Comparison of ENCODE assay signal across 30 cellular contexts in genomic region chr6:145055567-145055966, GRCh38.
"Had no signal": no experiment of that assay in that cellular context is flagged by ENCODE, and none has a peak within 500 bp of the region (broad histone marks: within the 10 kb centered on the region; RNA-seq: fewer than 3 reads in every experiment).

No MANE protein-coding gene starts in this region.

- H3K4me3 ChIP-seq: adrenal gland, breast epithelium, K562, SJSA1 had no signal

- H3K4me1 ChIP-seq: adrenal gland, breast epithelium, SJSA1 had no signal

- H3K27me3 ChIP-seq: adrenal gland, breast epithelium, SJSA1 had no signal

- H3K27ac ChIP-seq: adrenal gland, breast epithelium, SJSA1 had no signal

- DNase-seq: activated CD4-positive, alpha-beta T cell treated with anti-CD3 and anti-CD28 coated beads for 48 hours; activated CD4-positive, alpha-beta T cell treated with anti-CD3 and anti-CD28 coated beads, Interleukin-2, amount 50 U/mL, for 4 hours; activated CD4-positive, CD25-positive, alpha-beta regulatory T cell treated with anti-CD3 and anti-CD28 coated beads, Interleukin-2, amount 50 U/mL, for 72 hours; activated CD8-positive, alpha-beta memory T cell treated with anti-CD3 and anti-CD28 coated beads, Interleukin-2, amount 50 U/mL, for 48 hours; activated CD8-positive, alpha-beta T cell treated with anti-CD3 and anti-CD28 coated beads, Interleukin-2, amount 10 ng/mL, durations not matched to agents 7 days and 5 days; activated naive CD4-positive, alpha-beta T cell treated with anti-CD3 and anti-CD28 coated beads, Interleukin-2, amount 50 U/mL, for 16 hours; activated naive CD8-positive, alpha-beta T cell treated with anti-CD3 and anti-CD28 coated beads, Interleukin-2, amount 10 ng/mL, durations not matched to agents 7 days and 5 days; activated T-cell treated with anti-CD3 and anti-CD28 coated beads, Interleukin-2, amount 50 U/mL, for 1 hour; adrenal gland; anterior cingulate cortex; caudate nucleus; Karpas-422; NCI-H1048; NCI-H1417 treated with DMSO at 0.1 percent for 48 hours; NCI-H187; NCI-H2081 treated with DMSO at 0.1 percent for 48 hours; NCI-H2171 treated with DMSO at 0.1 percent for 48 hours; NCI-H226; NCI-H526; NCI-H774; NK-92 treated with Interleukin-12 subunit alpha and Interleukin-12 subunit beta, amount 100 ng/mL, for 24 hours; OCI-M1; RPMI8226; SHP77; T-helper 9 cell had no signal

- H3K9me3 ChIP-seq: adrenal gland, breast epithelium, SJSA1 had no signal

- H3K36me3 ChIP-seq: adrenal gland, breast epithelium, SJSA1 had no signal

- ATAC-seq: activated CD8-positive, alpha-beta T cell treated with anti-CD3 and anti-CD28 coated beads, Interleukin-2, amount 10 ng/mL, durations not matched to agents 7 days and 5 days; K562; Panc1; WTC11 had no signal
